Comparison of ENCODE assay signal across 10 cellular contexts in the genomic region with DNA sequence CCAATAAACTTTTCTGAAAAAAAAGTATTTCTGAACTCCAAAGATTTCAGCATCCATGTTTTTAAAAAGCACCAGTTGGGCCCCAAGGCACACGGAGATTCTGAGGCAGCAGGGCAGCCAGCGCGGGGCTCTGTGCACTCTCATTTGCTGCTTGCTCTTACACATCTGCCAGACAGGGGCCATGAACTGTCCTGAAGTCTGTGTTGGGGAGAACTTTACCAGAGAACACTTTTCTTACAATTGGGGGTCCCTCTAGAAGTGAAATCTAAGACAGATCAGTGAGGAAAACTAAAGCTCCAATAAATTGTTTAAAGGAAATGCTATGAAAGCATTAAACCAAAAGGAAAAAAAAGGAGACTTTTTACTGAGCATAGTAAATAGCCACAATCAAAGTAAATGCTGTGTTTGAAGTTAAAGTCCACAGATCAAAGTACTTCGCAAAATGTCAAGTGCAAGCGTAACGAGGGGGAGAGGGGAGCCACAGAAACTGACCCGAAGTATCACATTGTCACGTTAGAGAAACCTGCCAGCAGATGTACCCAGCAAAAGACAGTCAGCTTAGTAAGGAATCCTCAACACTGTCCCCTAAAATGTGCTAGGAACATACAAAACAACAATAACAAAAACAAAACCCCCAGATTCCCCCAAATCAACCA. TPM values are rescaled to one million over a fixed set of nuclear protein-coding genes. Genes with fewer than 3 reads are reported as not detected.
DNase-seq lines count a peak whose midpoint lies in the region; ATAC-seq, FAIRE-seq and TF ChIP-seq lines count a peak whose summit lies in the region.
"Had no signal": no experiment of that assay in that cellular context is flagged by ENCODE, and none has a peak within 500 bp of the region (broad histone marks: within the 10 kb centered on the region; RNA-seq: fewer than 3 reads in every experiment).

No MANE protein-coding gene starts in this region.

- H3K27me3 Mint-ChIP-seq in T-helper 17 cell (peaks cover 35% of the 10 kb centered on the region), neural crest cell (ENCODE audit: low read depth) (no peaks in the 10 kb centered on the region)

- no peak for TF ChIP-seq EP300 in A549 (IDR thresholded peaks at IDR 0.05)

- TF ChIP-seq RAD21 in A549 (conservative IDR thresholded peaks at IDR 0.05 in 1 of 2, IDR thresholded peaks at IDR 0.05 in 1 of 2) = no peak

- DNase-seq in A549 (ENCODE audit: low read depth in 1 of 2, low spot score in 1 of 2) = no peak
- no peak for DNase-seq in T-helper 17 cell
- DNase-seq in heart right ventricle = no peak
- no peak for DNase-seq in neural crest cell (ENCODE audit: low read depth, low spot score)
- no peak for DNase-seq in activated effector memory CD4-positive, alpha-beta T cell treated with anti-CD3 and anti-CD28 coated beads, Interleukin-2, amount 50 U/mL, for 16 hours
- no peak for DNase-seq in substantia nigra (lab: John Stamatoyannopoulos, UW)
- no peak for DNase-seq in NCI-H1092 treated with DMSO at 0.1 percent for 48 hours (lab: John Stamatoyannopoulos, UW)
- DNase-seq: ACHN, GDM1 had no signal

- H3K36me3 Mint-ChIP-seq in T-helper 17 cell (ENCODE audit: low read depth) (peaks cover 2% of the 10 kb centered on the region), neural crest cell (ENCODE audit: low read depth) (peaks cover 3% of the 10 kb centered on the region)

- H3K9me3 ChIP-seq in A549 = no peaks in the 10 kb centered on the region
- H3K9me3 ChIP-seq in T-helper 17 cell (ENCODE audit: control insufficient read depth, low read length, poor library complexity, severe bottlenecking) = no peaks in the 10 kb centered on the region
- peaks cover 0 to 10% (median 0%) of the 10 kb centered on the region in 11 donors for H3K9me3 ChIP-seq in heart right ventricle

- intact Hi-C loops in heart right ventricle (cut with DNase I) = loop anchor here in 4 of 10 donors (10.0 kb wide), 3 partner anchors 119 to 251 kb away; no protein-coding TSS in a partner anchor

- ATAC-seq in A549 (no peak), T-helper 17 cell (no peak), heart right ventricle (peak in 6 of 8 donors; percentile 27 to 63 (median 46)), HG02798 (IDR thresholded peaks at IDR 0.05; ENCODE audit: poor library complexity, unreplicated experiment) (no peak)

- FAIRE-seq in A549 (lab: Jason Lieb, UNC) = no peak

- H3K27ac ChIP-seq in A549 (no peak overlapping the region), heart right ventricle (peak overlapping the region; percentile 65 to 93 (median 80)), substantia nigra (ENCODE audit: low read depth, low read length, poor library complexity, severe bottlenecking) (no peak overlapping the region)

- H3K36me3 ChIP-seq in heart right ventricle = peaks cover 0 to 9% (median 0%) of the 10 kb centered on the region in 9 donors

- TF ChIP-seq CTCF in A549 (IDR thresholded peaks at IDR 0.05) (no peak), heart right ventricle (IDR thresholded peaks at IDR 0.05) (no peak), neural crest cell (conservative IDR thresholded peaks at IDR 0.05) (no peak)

- no peak overlapping the region for H3K27ac Mint-ChIP-seq in T-helper 17 cell
- H3K27ac Mint-ChIP-seq in neural crest cell (ENCODE audit: unreplicated experiment) = no peak overlapping the region

- H3K9me3 Mint-ChIP-seq in neural crest cell = no peaks in the 10 kb centered on the region

- H3K4me1 ChIP-seq in A549 = peaks cover 17% of the 10 kb centered on the region
- peaks cover 0 to 91% (median 44%) of the 10 kb centered on the region in 9 donors for H3K4me1 ChIP-seq in heart right ventricle

- H3K4me3 Mint-ChIP-seq in T-helper 17 cell = peak overlapping the region; percentile 41
- peak overlapping the region; percentile 28 for H3K4me3 Mint-ChIP-seq in neural crest cell

- POLR2A ChIA-PET in A549 (lab: Yijun Ruan, JAX) = no interaction called here

- peak overlapping the region; percentile 69 for H3K4me2 ChIP-seq in A549

- peaks cover 2% of the 10 kb centered on the region for H3K4me1 Mint-ChIP-seq in T-helper 17 cell
- H3K4me1 Mint-ChIP-seq in neural crest cell = peaks cover 45% of the 10 kb centered on the region

- CTCF ChIA-PET in A549 (lab: Yijun Ruan, JAX) = no interaction called here

- WGBS in A549 (ENCODE audit: missing lambda C conversion rate) = 43% methylated on average over 8 of the region's 8 CpGs
- 36 to 41% methylated on average over 8 of the region's 8 CpGs for WGBS in heart right ventricle, 2 donors

- TF ChIP-seq POLR2A in A549 (IDR thresholded peaks at IDR 0.05; ENCODE audit: low read length) = no peak

- no peak overlapping the region for H3K4me3 ChIP-seq in A549
- H3K4me3 ChIP-seq in heart right ventricle = peak overlapping the region; percentile 1 to 50 (median 44)

- no peaks in the 10 kb centered on the region for H3K27me3 ChIP-seq in heart right ventricle

TF ChIP-seq in A549, 52 proteins besides CTCF, POLR2A, EP300 and RAD21:
- no peak for TF ChIP-seq JUNB (IDR thresholded peaks at IDR 0.05)
- TF ChIP-seq ZSCAN20 (CRISPR knock-in tag; IDR thresholded peaks at IDR 0.05) = no peak
- TF ChIP-seq GATA3 (IDR thresholded peaks at IDR 0.05; ENCODE audit: borderline replicate concordance) = no peak
- TF ChIP-seq FOXS1 (CRISPR knock-in tag; IDR thresholded peaks at IDR 0.05) = no peak
- TF ChIP-seq CEBPB (IDR thresholded peaks at IDR 0.05) = no peak
- TF ChIP-seq, protein P1, sequence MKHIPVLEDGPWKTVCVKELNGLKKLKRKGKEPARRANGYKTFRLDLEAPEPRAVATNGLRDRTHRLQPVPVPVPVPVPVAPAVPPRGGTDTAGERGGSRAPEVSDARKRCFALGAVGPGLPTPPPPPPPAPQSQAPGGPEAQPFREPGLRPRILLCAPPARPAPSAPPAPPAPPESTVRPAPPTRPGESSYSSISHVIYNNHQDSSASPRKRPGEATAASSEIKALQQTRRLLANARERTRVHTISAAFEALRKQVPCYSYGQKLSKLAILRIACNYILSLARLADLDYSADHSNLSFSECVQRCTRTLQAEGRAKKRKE (CRISPR knock-in tag; IDR thresholded peaks at IDR 0.05; ENCODE audit: low read depth) = no peak
- no peak for TF ChIP-seq MAZ (IDR thresholded peaks at IDR 0.05; ENCODE audit: borderline replicate concordance, low read depth, low read length)
- TF ChIP-seq, protein P2, sequence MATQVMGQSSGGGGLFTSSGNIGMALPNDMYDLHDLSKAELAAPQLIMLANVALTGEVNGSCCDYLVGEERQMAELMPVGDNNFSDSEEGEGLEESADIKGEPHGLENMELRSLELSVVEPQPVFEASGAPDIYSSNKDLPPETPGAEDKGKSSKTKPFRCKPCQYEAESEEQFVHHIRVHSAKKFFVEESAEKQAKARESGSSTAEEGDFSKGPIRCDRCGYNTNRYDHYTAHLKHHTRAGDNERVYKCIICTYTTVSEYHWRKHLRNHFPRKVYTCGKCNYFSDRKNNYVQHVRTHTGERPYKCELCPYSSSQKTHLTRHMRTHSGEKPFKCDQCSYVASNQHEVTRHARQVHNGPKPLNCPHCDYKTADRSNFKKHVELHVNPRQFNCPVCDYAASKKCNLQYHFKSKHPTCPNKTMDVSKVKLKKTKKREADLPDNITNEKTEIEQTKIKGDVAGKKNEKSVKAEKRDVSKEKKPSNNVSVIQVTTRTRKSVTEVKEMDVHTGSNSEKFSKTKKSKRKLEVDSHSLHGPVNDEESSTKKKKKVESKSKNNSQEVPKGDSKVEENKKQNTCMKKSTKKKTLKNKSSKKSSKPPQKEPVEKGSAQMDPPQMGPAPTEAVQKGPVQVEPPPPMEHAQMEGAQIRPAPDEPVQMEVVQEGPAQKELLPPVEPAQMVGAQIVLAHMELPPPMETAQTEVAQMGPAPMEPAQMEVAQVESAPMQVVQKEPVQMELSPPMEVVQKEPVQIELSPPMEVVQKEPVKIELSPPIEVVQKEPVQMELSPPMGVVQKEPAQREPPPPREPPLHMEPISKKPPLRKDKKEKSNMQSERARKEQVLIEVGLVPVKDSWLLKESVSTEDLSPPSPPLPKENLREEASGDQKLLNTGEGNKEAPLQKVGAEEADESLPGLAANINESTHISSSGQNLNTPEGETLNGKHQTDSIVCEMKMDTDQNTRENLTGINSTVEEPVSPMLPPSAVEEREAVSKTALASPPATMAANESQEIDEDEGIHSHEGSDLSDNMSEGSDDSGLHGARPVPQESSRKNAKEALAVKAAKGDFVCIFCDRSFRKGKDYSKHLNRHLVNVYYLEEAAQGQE (IDR thresholded peaks at IDR 0.05) = no peak
- TF ChIP-seq MAFK (IDR thresholded peaks at IDR 0.05; ENCODE audit: partially characterized antibody) = no peak

RNA-seq across cellular contexts. Expression of a gene that starts 37.8 kb away (rescaled TPM):
- polyA plus RNA-seq in A549 (2011; rRNA removed) (0.90 and 1.1 TPM in 2 replicates), A549 (2017; fragmentation: RNase III; extraction: RNeasy Plus Mini Kit Qiagen cat#74134 plus additional on column Dnase treatment) (0.11 to 0.23 TPM in 2 of 3 replicates, not detected in the other), heart right ventricle (100 to 1,000 TPM; 175 to 259 TPM)
- polyA plus RNA-seq in A549 (2012; cell fraction: cytosol; rRNA removed) = 0.14 TPM in 1 of 2 replicates, not detected in the other
- 0.11 and 0.20 TPM in 2 replicates for polyA plus RNA-seq in A549 (2012; cell fraction: nucleus; rRNA removed)
- 0.45 and 1.1 TPM in 2 replicates for polyA minus RNA-seq in A549 (2011; rRNA and poly(A)+ RNA removed)
- total RNA-seq in T-helper 17 cell (under 1 TPM in 1 of 2 donors, not detected in 1; 0.07 TPM), heart right ventricle (1,000 to 10,000 TPM in 8 of 10 donors, 100 to 1,000 TPM in 2; 975 to 3,169 (median 1,932) TPM), neural crest cell (34.5 and 42.3 TPM in 2 replicates)

Comparison
In these comparisons a context has a peak if more than half of its experiments do, and no peak if none do; other contexts are left out.
1. ATAC-seq: peak in heart right ventricle (6 of 8); none in A549 (0 of 2), T-helper 17 cell (single experiment) and HG02798 (single experiment).
2. H3K27ac ChIP-seq: peak in heart right ventricle (10 of 10); none in A549 (0 of 2) and substantia nigra (single experiment).
3. RNA of a gene that starts 37.8 kb away (total RNA-seq): 975 to 3,169 TPM in heart right ventricle and 34.5 to 42.3 TPM in neural crest cell; 0.07 TPM in T-helper 17 cell; every median in the first group is over 10 times any median in the second.